In genomic region chr4:156998500-156999174, GRCh38 we compare ENCODE assay signal across 15 cellular contexts. TPM values are rescaled to one million over a fixed set of nuclear protein-coding genes. Genes with fewer than 3 reads are reported as not detected.
DNase-seq lines count a peak whose midpoint lies in the region; ATAC-seq and TF ChIP-seq lines count a peak whose summit lies in the region.
"Had no signal": no experiment of that assay in that cellular context is flagged by ENCODE, and none has a peak within 500 bp of the region (broad histone marks: within the 10 kb centered on the region; RNA-seq: fewer than 3 reads in every experiment).

No MANE protein-coding gene starts in this region.

- H3K4me1 Mint-ChIP-seq in brain (peaks cover 21% of the 10 kb centered on the region), endothelial cell (ENCODE audit: unreplicated experiment) (no peaks in the 10 kb centered on the region)

- peaks cover 14% of the 10 kb centered on the region for H3K36me3 Mint-ChIP-seq in brain
- peaks cover 7% of the 10 kb centered on the region for H3K36me3 Mint-ChIP-seq in endothelial cell (ENCODE audit: low read depth, unreplicated experiment)

- DNase-seq in lung microvascular endothelial cell (ENCODE audit: low read depth in 2 of 2): peak; percentile 17 to 42
- no peak for DNase-seq in endothelial cell (ENCODE audit: low spot score)
- no peak for DNase-seq in erythroblast (lab: John Stamatoyannopoulos, UW)
- no peak for DNase-seq in NCI-H69 (lab: John Stamatoyannopoulos, UW)
- DNase-seq: activated CD4-positive, alpha-beta T cell treated with anti-CD3 and anti-CD28 coated beads, Interleukin-2, amount 50 U/mL, for 1 hour; activated T-cell treated with anti-CD3 and anti-CD28 coated beads, Interleukin-2, amount 50 U/mL, for 24 hours; left lung; NCI-H2107; NCI-H774 had no signal

- H3K9me3 Mint-ChIP-seq in brain (peaks cover 4 to 35% (median 25%) of the 10 kb centered on the region in 5 experiments), endothelial cell (ENCODE audit: unreplicated experiment) (peaks cover 7% of the 10 kb centered on the region)

- no peak overlapping the region for H3K9ac ChIP-seq in HUES64 (ENCODE audit: low read depth, low read length)

- H3K27me3 Mint-ChIP-seq in brain (peaks cover 4% of the 10 kb centered on the region), endothelial cell (ENCODE audit: unreplicated experiment) (no peaks in the 10 kb centered on the region)
- H3K27me3 Mint-ChIP-seq: activated T-cell treated with anti-CD3 and anti-CD28 coated beads, Interleukin-2, amount 50 U/mL, for 24 hours had no signal

- TF ChIP-seq POLR2A in erythroblast (IDR thresholded peaks at IDR 0.05; ENCODE audit: low read length): no peak

- H3K4me3 ChIP-seq in HUES64 (ENCODE audit: low read length) (no peak overlapping the region), thymus (ENCODE audit: low read length) (no peak overlapping the region)
- H3K4me3 ChIP-seq: left lung, right lobe of liver had no signal

- H3K9me3 ChIP-seq in HUES64 (ENCODE audit: insufficient read depth, low read depth, low read length) (peaks cover 12% of the 10 kb centered on the region; the same call in 1 of the 2 replicates), thymus (ENCODE audit: control insufficient read depth) (no peaks in the 10 kb centered on the region)
- H3K9me3 ChIP-seq: BE2C, right lobe of liver had no signal

- TF ChIP-seq CTCF in brain (conservative IDR thresholded peaks at IDR 0.05) (no peak), endothelial cell (IDR thresholded peaks at IDR 0.05; ENCODE audit: unreplicated experiment) (no peak)

- ATAC-seq in GM19324 (IDR thresholded peaks at IDR 0.05; ENCODE audit: low FRiP score, unreplicated experiment): no peak

- H3K27ac Mint-ChIP-seq in brain (peak overlapping the region in 3 of 5 experiments; percentile 10 to 83 (median 33)), endothelial cell (ENCODE audit: unreplicated experiment) (no peak overlapping the region)
- H3K27ac Mint-ChIP-seq: activated T-cell treated with anti-CD3 and anti-CD28 coated beads, Interleukin-2, amount 50 U/mL, for 24 hours had no signal

- 84% methylated on average over 1 of the region's 1 CpG for WGBS in HUES64
- 83% methylated on average over 1 of the region's 1 CpG for WGBS in thymus

- H3K36me3 ChIP-seq in HUES64 (ENCODE audit: insufficient read depth, low read length): no peaks in the 10 kb centered on the region
- no peaks in the 10 kb centered on the region for H3K36me3 ChIP-seq in thymus (ENCODE audit: control insufficient read depth, insufficient read depth)
- H3K36me3 ChIP-seq: BE2C, left lung, right lobe of liver had no signal

- H3K27me3 ChIP-seq in HUES64 (ENCODE audit: insufficient read depth, low read length) (no peaks in the 10 kb centered on the region), thymus (ENCODE audit: control insufficient read depth, insufficient read depth) (no peaks in the 10 kb centered on the region)
- H3K27me3 ChIP-seq: BE2C, left lung, right lobe of liver had no signal

- H3K4me1 ChIP-seq in HUES64 (ENCODE audit: insufficient read depth, low read length): peaks cover 19% of the 10 kb centered on the region; the same call in 1 of the 2 replicates
- no peaks in the 10 kb centered on the region for H3K4me1 ChIP-seq in thymus (ENCODE audit: control insufficient read depth, insufficient read depth, low read length)
- H3K4me1 ChIP-seq: BE2C had no signal

- H3K4me3 Mint-ChIP-seq in brain (no peak overlapping the region), endothelial cell (ENCODE audit: unreplicated experiment) (no peak overlapping the region)
- H3K4me3 Mint-ChIP-seq: activated T-cell treated with anti-CD3 and anti-CD28 coated beads, Interleukin-2, amount 50 U/mL, for 24 hours had no signal

- peak overlapping the region; percentile 69 for H3K27ac ChIP-seq in HUES64 (ENCODE audit: low read depth, low read length)
- H3K27ac ChIP-seq in thymus (ENCODE audit: low read depth): peak overlapping the region; percentile 15
- H3K27ac ChIP-seq: right lobe of liver had no signal

RNA-seq across cellular contexts. Expression of gene PDGFC, which starts 27.0 kb away (rescaled TPM):
- polyA plus RNA-seq in HUES64 (2013, experiment 1 of 2): 2.7 TPM
- polyA plus RNA-seq in HUES64 (2013, experiment 2 of 2): 6.9 TPM
- 3.4 TPM for polyA plus RNA-seq in brain (ENCODE audit: insufficient read depth, low read depth, low replicate concordance)
- total RNA-seq in lung microvascular endothelial cell: 15.3 and 38.1 TPM in 2 replicates
- 13.1 TPM for polyA plus RNA-seq in thymus
- 22.0 TPM for total RNA-seq in endothelial cell (ENCODE audit: unreplicated experiment)

Comparison
In these comparisons a context has a peak if more than half of its experiments do, and no peak if none do; other contexts are left out.
1. DNase-seq: peak in lung microvascular endothelial cell (2 of 2); none in endothelial cell (single experiment), erythroblast (0 of 2) and NCI-H69 (single experiment).